In genomic region chr4:34280131-34280530, GRCh38 we compare ENCODE assay signal across 26 cellular contexts.
"Had no signal": no experiment of that assay in that cellular context is flagged by ENCODE, and none has a peak within 500 bp of the region (broad histone marks: within the 10 kb centered on the region; RNA-seq: fewer than 3 reads in every experiment).

No MANE protein-coding gene starts in this region.

- DNase-seq: dermis blood vessel endothelial cell; effector memory CD8-positive, alpha-beta T cell; hypothalamus; left ventricle myocardium superior; lower lobe of right lung; mucosa of descending colon; naive thymus-derived CD4-positive, alpha-beta T cell; nucleus accumbens; stimulated activated CD4-positive, alpha-beta T cell treated with anti-CD3 and anti-CD28 coated beads, Interleukin-12 subunit alpha, Interleukin-12 subunit beta, amount 100 ng/mL, for 4 hours; stimulated activated CD4-positive, alpha-beta T cell treated with anti-CD3 and anti-CD28 coated beads, Interleukin-1b, Interleukin-23, amount 100 ng/mL, for 48 hours; stimulated activated CD4-positive, alpha-beta T cell treated with anti-CD3 and anti-CD28 coated beads, Interleukin-4, amount 100 ng/mL, for 1 hour; stimulated activated CD8-positive, alpha-beta memory T cell treated with anti-CD3 and anti-CD28 coated beads, Interleukin-4, amount 100 ng/mL, for 48 hours; stimulated activated naive CD4-positive, alpha-beta T cell; stimulated activated naive CD8-positive, alpha-beta T cell treated with anti-CD3 and anti-CD28 coated beads, Interleukin-15, amount 100 ng/mL, for 72 hours had no signal

- H3K36me3 Mint-ChIP-seq: memory B cell; naive thymus-derived CD4-positive, alpha-beta T cell; type B pancreatic cell had no signal

- H3K4me3 ChIP-seq: coronary artery, lower lobe of right lung, mucosa of descending colon, prostate gland, right atrium auricular region, smooth muscle cell, suprapubic skin had no signal

- H3K4me1 Mint-ChIP-seq: memory B cell; mesothelial cell of epicardium; naive thymus-derived CD4-positive, alpha-beta T cell; stimulated activated naive CD8-positive, alpha-beta T cell treated with anti-CD3 and anti-CD28 coated beads, Interleukin-15, amount 100 ng/mL, for 72 hours had no signal

- H3K27me3 ChIP-seq: right atrium auricular region, suprapubic skin had no signal

- H3K4me3 Mint-ChIP-seq: effector memory CD8-positive, alpha-beta T cell; memory B cell; mesothelial cell of epicardium; naive thymus-derived CD4-positive, alpha-beta T cell; nephron; stimulated activated naive CD8-positive, alpha-beta T cell treated with anti-CD3 and anti-CD28 coated beads, Interleukin-15, amount 100 ng/mL, for 72 hours; type B pancreatic cell had no signal

- FAIRE-seq: frontal cortex, keratinocyte had no signal

- H3K4me1 ChIP-seq: lower lobe of right lung, prostate gland, right atrium auricular region, suprapubic skin had no signal

- H3K27ac ChIP-seq: coronary artery, epithelial cell of prostate, lower lobe of right lung, prostate gland, right atrium auricular region, suprapubic skin had no signal

- H3K9me3 ChIP-seq: lower lobe of right lung, prostate gland, right atrium auricular region, suprapubic skin had no signal

- H3K36me3 ChIP-seq: lower lobe of right lung, prostate gland, right atrium auricular region, suprapubic skin had no signal

- H3K27me3 Mint-ChIP-seq: effector memory CD8-positive, alpha-beta T cell; memory B cell; naive thymus-derived CD4-positive, alpha-beta T cell; stimulated activated naive CD8-positive, alpha-beta T cell treated with anti-CD3 and anti-CD28 coated beads, Interleukin-15, amount 100 ng/mL, for 72 hours; type B pancreatic cell had no signal

- H3K27ac Mint-ChIP-seq: effector memory CD8-positive, alpha-beta T cell; memory B cell; mesothelial cell of epicardium; naive thymus-derived CD4-positive, alpha-beta T cell; nephron; stimulated activated naive CD8-positive, alpha-beta T cell treated with anti-CD3 and anti-CD28 coated beads, Interleukin-15, amount 100 ng/mL, for 72 hours; type B pancreatic cell had no signal

- H3K4me2 ChIP-seq: smooth muscle cell had no signal
